In the genomic region with DNA sequence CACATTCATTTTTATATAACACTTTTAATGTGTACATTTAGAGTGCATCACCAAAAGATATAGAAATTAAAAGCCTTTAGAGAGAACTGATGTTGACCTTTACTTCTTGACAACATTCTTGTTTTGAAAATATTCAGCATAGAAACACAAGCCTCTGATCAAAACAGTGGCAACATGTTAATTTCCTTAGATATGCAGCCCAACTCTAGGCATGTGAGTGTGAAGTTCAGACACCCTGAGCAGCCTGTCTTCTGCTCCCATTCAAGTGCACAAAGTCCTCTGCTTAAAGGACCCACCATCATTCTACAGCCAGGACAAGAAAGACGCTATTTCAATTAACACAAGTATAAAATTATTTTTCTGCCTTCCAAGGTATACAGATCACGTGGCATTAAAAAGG, we compare ENCODE assay signal across 27 cellular contexts. TPM values are rescaled to one million over a fixed set of nuclear protein-coding genes. Genes with fewer than 3 reads are reported as not detected.
DNase-seq lines count a peak whose midpoint lies in the region; ATAC-seq lines count a peak whose summit lies in the region.
"Had no signal": no experiment of that assay in that cellular context is flagged by ENCODE, and none has a peak within 500 bp of the region (broad histone marks: within the 10 kb centered on the region; RNA-seq: fewer than 3 reads in every experiment).

No MANE protein-coding gene starts in this region.

- DNase-seq in DMS53 (lab: John Stamatoyannopoulos, UW), result peak; percentile 33
- no peak for DNase-seq in DMS53 treated with DMSO at 0.1 percent for 48 hours (lab: John Stamatoyannopoulos, UW; ENCODE audit: unreplicated experiment)
- DNase-seq in T-helper 17 cell, result no peak
- DNase-seq in renal cortical epithelial cell (ENCODE audit: low read depth), result peak; percentile 37
- DNase-seq in NK-92 (lab: John Stamatoyannopoulos, UW; ENCODE audit: unreplicated experiment), result no peak
- no peak for DNase-seq in DMS79 treated with DMSO at 0.1 percent for 48 hours (lab: John Stamatoyannopoulos, UW)
- no peak for DNase-seq in foreskin melanocyte
- DNase-seq: 8988T; activated CD8-positive, alpha-beta T cell treated with anti-CD3 and anti-CD28 coated beads for 36 hours; activated naive CD4-positive, alpha-beta T cell treated with anti-CD3 and anti-CD28 coated beads for 36 hours; amniotic stem cell; brain microvascular endothelial cell; effector CD4-positive, alpha-beta T cell; H7; left ventricle myocardium superior; naive thymus-derived CD4-positive, alpha-beta T cell; NCI-H1436; NCI-H2081 treated with DMSO at 0.1 percent for 48 hours; NCI-H2227 treated with DMSO at 0.1 percent for 48 hours; NCI-H526; PC-9; stimulated activated naive CD4-positive, alpha-beta T cell treated with Interleukin-2 at 50 U/mL for 16 hours; T-helper 2 cell had no signal

- H3K36me3 Mint-ChIP-seq in T-helper 17 cell (ENCODE audit: low read depth), result no peaks in the 10 kb centered on the region
- H3K36me3 Mint-ChIP-seq: mesothelial cell of epicardium had no signal

- H3K4me3 Mint-ChIP-seq in T-helper 17 cell, result peak overlapping the region; percentile 56
- H3K4me3 Mint-ChIP-seq: activated CD8-positive, alpha-beta T cell treated with anti-CD3 and anti-CD28 coated beads for 36 hours; activated naive CD4-positive, alpha-beta T cell treated with anti-CD3 and anti-CD28 coated beads for 36 hours; mesothelial cell of epicardium; naive thymus-derived CD4-positive, alpha-beta T cell had no signal

- peak overlapping the region; percentile 90 for H3K27ac Mint-ChIP-seq in T-helper 17 cell
- H3K27ac Mint-ChIP-seq: activated CD8-positive, alpha-beta T cell treated with anti-CD3 and anti-CD28 coated beads for 36 hours; activated naive CD4-positive, alpha-beta T cell treated with anti-CD3 and anti-CD28 coated beads for 36 hours; mesothelial cell of epicardium had no signal

- peak overlapping the region; percentile 51 for H3K27ac ChIP-seq in iPS-18a (ENCODE audit: low read length)
- H3K27ac ChIP-seq: brain microvascular endothelial cell, PC-9 had no signal

- peak; percentile 59 for ATAC-seq in T-helper 17 cell
- ATAC-seq: activated CD8-positive, alpha-beta T cell treated with anti-CD3 and anti-CD28 coated beads for 36 hours; GM12878; left ventricle myocardium superior; naive thymus-derived CD4-positive, alpha-beta T cell; SK-N-SH treated with all-trans-retinoic acid at 6 μM for 48 hours had no signal

- H3K36me3 ChIP-seq in iPS-18a (ENCODE audit: control insufficient read depth, low read depth, low read length), result no peaks in the 10 kb centered on the region
- H3K36me3 ChIP-seq: brain microvascular endothelial cell had no signal

- no peaks in the 10 kb centered on the region for H3K27me3 ChIP-seq in iPS-18a (ENCODE audit: control insufficient read depth, insufficient read depth, low read length)
- H3K27me3 ChIP-seq: brain microvascular endothelial cell had no signal

- peaks cover 37% of the 10 kb centered on the region for H3K4me1 Mint-ChIP-seq in T-helper 17 cell

- no peak overlapping the region for H3K9ac ChIP-seq in iPS-18a (ENCODE audit: low read length)

- no peaks in the 10 kb centered on the region for H3K27me3 Mint-ChIP-seq in T-helper 17 cell
- H3K27me3 Mint-ChIP-seq: activated CD8-positive, alpha-beta T cell treated with anti-CD3 and anti-CD28 coated beads for 36 hours had no signal

- no peak overlapping the region for H3K4me3 ChIP-seq in iPS-18a (ENCODE audit: low read length)
- H3K4me3 ChIP-seq: GM12878, PC-9 had no signal

- peaks cover 65% of the 10 kb centered on the region for H3K4me1 ChIP-seq in iPS-18a (ENCODE audit: control insufficient read depth, low read depth, low read length)

- H3K9me3 ChIP-seq in T-helper 17 cell (ENCODE audit: control insufficient read depth, low read length, poor library complexity, severe bottlenecking) (no peaks in the 10 kb centered on the region), iPS-18a (ENCODE audit: control insufficient read depth, low read depth, low read length) (no peaks in the 10 kb centered on the region)

RNA-seq across cellular contexts. Expression of a gene that starts 60.0 kb away (rescaled TPM):
- 10 to 100 TPM; 28.4 to 36.9 TPM for total RNA-seq in T-helper 17 cell
- 32.3 and 44.5 TPM in 2 replicates for total RNA-seq in renal cortical epithelial cell

Comparison
In these comparisons a context has a peak if more than half of its experiments do, and no peak if none do; other contexts are left out.
1. DNase-seq: peak in DMS53 (single experiment) and renal cortical epithelial cell (single experiment); none in DMS53 treated with DMSO at 0.1 percent for 48 hours (single experiment), T-helper 17 cell (0 of 3), NK-92 (single experiment), DMS79 treated with DMSO at 0.1 percent for 48 hours (single experiment) and foreskin melanocyte (single experiment).